In genomic region chr3:196227086-196227485, GRCh38 we compare ENCODE assay signal across 22 cellular contexts. TPM values are rescaled to one million over a fixed set of nuclear protein-coding genes. Genes with fewer than 3 reads are reported as not detected.
"Had no signal": no experiment of that assay in that cellular context is flagged by ENCODE, and none has a peak within 500 bp of the region (broad histone marks: within the 10 kb centered on the region; RNA-seq: fewer than 3 reads in every experiment).

No MANE protein-coding gene starts in this region.

- DNase-seq: activated CD4-positive, alpha-beta T cell treated with anti-CD3 and anti-CD28 coated beads, Interleukin-2, amount 50 U/mL, for 1 hour; activated CD8-positive, alpha-beta memory T cell treated with anti-CD3 and anti-CD28 coated beads for 24 hours; activated naive CD4-positive, alpha-beta T cell treated with Interleukin-2 at 50 U/mL for 16 hours; activated T-cell treated with anti-CD3 and anti-CD28 coated beads for 4 hours; aorta; dermis blood vessel endothelial cell; effector memory CD8-positive, alpha-beta T cell; gastrocnemius medialis; heart left ventricle; immature natural killer cell; retina; stimulated activated CD4-positive, alpha-beta T cell treated with anti-CD3 and anti-CD28 coated beads, Interleukin-15, amount 100 ng/mL, for 24 hours; stimulated activated CD4-positive, alpha-beta T cell treated with anti-CD3 and anti-CD28 coated beads, Interleukin-4, amount 100 ng/mL, for 1 hour; stimulated activated naive CD4-positive, alpha-beta T cell; T-helper 9 cell had no signal

- H3K36me3 Mint-ChIP-seq: immature natural killer cell had no signal

- H3K4me1 Mint-ChIP-seq: immature natural killer cell, neural crest cell had no signal

- H2AFZ ChIP-seq: parathyroid adenoma had no signal

- H3K27ac Mint-ChIP-seq: effector memory CD8-positive, alpha-beta T cell had no signal

- H3K4me3 ChIP-seq: gastrocnemius medialis, heart left ventricle, skin epidermis had no signal

- H3K9ac ChIP-seq: parathyroid adenoma had no signal

- H3K4me1 ChIP-seq: gastrocnemius medialis, parathyroid adenoma had no signal

- H3K4me3 Mint-ChIP-seq: effector memory CD8-positive, alpha-beta T cell; immature natural killer cell; neural crest cell had no signal

- H3K27me3 ChIP-seq: gastrocnemius medialis, heart left ventricle, tibial nerve had no signal

- ATAC-seq: effector memory CD8-positive, alpha-beta T cell had no signal

- H3K36me3 ChIP-seq: gastrocnemius medialis, heart left ventricle had no signal

- H3K79me2 ChIP-seq: parathyroid adenoma had no signal

- H3K9me3 ChIP-seq: gastrocnemius medialis, heart left ventricle, tibial nerve had no signal

- H3K9me3 Mint-ChIP-seq: effector memory CD8-positive, alpha-beta T cell; immature natural killer cell; neural crest cell had no signal

- H3K27ac ChIP-seq: epithelial cell of prostate, gastrocnemius medialis, parathyroid adenoma, tibial nerve had no signal

RNA-seq across cellular contexts. Expression of gene SLC51A, which starts 10.8 kb away (rescaled TPM):
- total RNA-seq: chondrocyte, dermis blood vessel endothelial cell, neural crest cell, subcutaneous adipose tissue had no signal

RNA-seq across cellular contexts. Expression of gene ZDHHC19, which starts 15.9 kb away (rescaled TPM):
- total RNA-seq: chondrocyte, dermis blood vessel endothelial cell, gastrocnemius medialis, heart left ventricle, neural crest cell, subcutaneous adipose tissue, tibial nerve had no signal
- polyA plus RNA-seq: aorta, immature natural killer cell had no signal
